ENCODE assay signal across 18 cellular contexts in genomic region chr18:69365658-69366057, GRCh38. TPM values are rescaled to one million over a fixed set of nuclear protein-coding genes. Genes with fewer than 3 reads are reported as not detected.
DNase-seq lines count a peak whose midpoint lies in the region; ATAC-seq and TF ChIP-seq lines count a peak whose summit lies in the region.
"Had no signal": no experiment of that assay in that cellular context is flagged by ENCODE, and none has a peak within 500 bp of the region (broad histone marks: within the 10 kb centered on the region; RNA-seq: fewer than 3 reads in every experiment).

No MANE protein-coding gene starts in this region.

- intact Hi-C loops in PC-3 (cut with micrococcal nuclease), result no loop called here

- ATAC-seq in GM23338, result peak; percentile 82
- ATAC-seq in PC-3, result peak; percentile 33; the same call in 1 of the 2 replicates
- no peak for ATAC-seq in GM18517 (IDR thresholded peaks at IDR 0.05; ENCODE audit: unreplicated experiment)
- ATAC-seq in HG02623 (IDR thresholded peaks at IDR 0.05; ENCODE audit: unreplicated experiment), result no peak

- H3K9me2 ChIP-seq in GM23338 (ENCODE audit: insufficient read depth), result no peaks in the 10 kb centered on the region
- H3K9me2 ChIP-seq in PC-3 (replicated peaks; ENCODE audit: low read length), result no peaks in the 10 kb centered on the region

- H3K27me3 ChIP-seq in GM23338 (ENCODE audit: insufficient read depth), result no peaks in the 10 kb centered on the region
- H3K27me3 ChIP-seq in PC-3 (ENCODE audit: low read length), result peaks cover 3% of the 10 kb centered on the region; the same call in 1 of the 2 replicates
- H3K27me3 ChIP-seq in right atrium auricular region, result no peaks in the 10 kb centered on the region
- H3K27me3 ChIP-seq: SJCRH30 had no signal

- H3K27ac ChIP-seq in GM23338 (ENCODE audit: low read depth) (no peak overlapping the region), PC-3 (ENCODE audit: low read length) (no peak overlapping the region), right atrium auricular region (no peak overlapping the region)
- H3K27ac ChIP-seq: SJCRH30 had no signal

- H3K4me2 ChIP-seq in GM23338, result no peak overlapping the region
- H3K4me2 ChIP-seq in PC-3 (ENCODE audit: low read length), result no peak overlapping the region

- TF ChIP-seq CTCF in GM23338 (conservative IDR thresholded peaks at IDR 0.05; ENCODE audit: low read depth in 2 of 2) (peak in 1 of 2 experiments; percentile 36; a peak in 1 of 4 replicates), PC-3 (conservative IDR thresholded peaks at IDR 0.05; ENCODE audit: low read depth, low read length) (no peak), type B pancreatic cell (conservative IDR thresholded peaks at IDR 0.05) (peak; percentile 39), right atrium auricular region (IDR thresholded peaks at IDR 0.05) (no peak)

- H3K27ac Mint-ChIP-seq in GM23338 (no peak overlapping the region), type B pancreatic cell (no peak overlapping the region)
- H3K27ac Mint-ChIP-seq: CD14-positive monocyte had no signal

- no peak overlapping the region for H3K9ac ChIP-seq in PC-3 (ENCODE audit: low read length)

- CTCF ChIA-PET in PC-3 (lab: Charles Lee), result no interaction called here

- no peaks in the 10 kb centered on the region for H3K36me3 ChIP-seq in GM23338 (ENCODE audit: insufficient read depth)
- no peaks in the 10 kb centered on the region for H3K36me3 ChIP-seq in PC-3 (ENCODE audit: low read depth, low read length)
- H3K36me3 ChIP-seq in right atrium auricular region, result no peaks in the 10 kb centered on the region
- H3K36me3 ChIP-seq: SJCRH30 had no signal

- DNase-seq in GM23338 (ENCODE audit: low spot score) (peak; percentile 50), PC-3 (no peak), iPS-NIHi7 (ENCODE audit: extremely low spot score) (peak; percentile 51), type B pancreatic cell (ENCODE audit: extremely low spot score, unreplicated experiment) (no peak), right atrium auricular region (ENCODE audit: low spot score) (no peak)
- DNase-seq: DND-41; KG1; NCI-H1105 treated with DMSO at 0.1 percent for 48 hours; NCI-H1694; NCI-H2081 treated with DMSO at 0.1 percent for 48 hours; NCI-H446 treated with DMSO at 0.1 percent for 48 hours; NCI-H69; NK-92 treated with Interleukin-12 subunit alpha and Interleukin-12 subunit beta, amount 100 ng/mL, for 24 hours; SJCRH30 had no signal

- H3K79me2 ChIP-seq in GM23338 (replicated peaks; ENCODE audit: insufficient read depth) (no peaks in the 10 kb centered on the region), PC-3 (ENCODE audit: low read length) (no peaks in the 10 kb centered on the region)

- no peaks in the 10 kb centered on the region for H3K4me1 ChIP-seq in GM23338 (ENCODE audit: insufficient read depth)
- no peaks in the 10 kb centered on the region for H3K4me1 ChIP-seq in PC-3 (ENCODE audit: insufficient read depth, low read length)
- peaks cover 0 to 4% of the 10 kb centered on the region in 2 donors for H3K4me1 ChIP-seq in right atrium auricular region
- H3K4me1 ChIP-seq: SJCRH30 had no signal

- POLR2A ChIA-PET in PC-3 (lab: Charles Lee; ENCODE audit: unreplicated experiment), result no interaction called here

- no peaks in the 10 kb centered on the region for H4K20me1 ChIP-seq in GM23338 (replicated peaks; ENCODE audit: insufficient read depth)
- H4K20me1 ChIP-seq in PC-3 (ENCODE audit: low read length), result no peaks in the 10 kb centered on the region

- H3K4me3 Mint-ChIP-seq in GM23338, result no peak overlapping the region
- H3K4me3 Mint-ChIP-seq in type B pancreatic cell, result no peak overlapping the region
- H3K4me3 Mint-ChIP-seq: CD14-positive monocyte had no signal

- peaks cover 6% of the 10 kb centered on the region for H3K27me3 Mint-ChIP-seq in GM23338 (ENCODE audit: insufficient read depth, low read depth, poor library complexity)
- no peaks in the 10 kb centered on the region for H3K27me3 Mint-ChIP-seq in type B pancreatic cell

- H3K4me1 Mint-ChIP-seq in GM23338 (no peaks in the 10 kb centered on the region), type B pancreatic cell (ENCODE audit: unreplicated experiment) (no peaks in the 10 kb centered on the region)
- H3K4me1 Mint-ChIP-seq: CD14-positive monocyte had no signal

- H3K36me3 Mint-ChIP-seq in GM23338 (ENCODE audit: low read depth) (peaks cover 6% of the 10 kb centered on the region), type B pancreatic cell (no peaks in the 10 kb centered on the region)
- H3K36me3 Mint-ChIP-seq: CD14-positive monocyte had no signal

- H3K4me3 ChIP-seq in GM23338 (no peak overlapping the region), PC-3 (ENCODE audit: low read length) (no peak overlapping the region), right atrium auricular region (no peak overlapping the region)
- H3K4me3 ChIP-seq: SJCRH30 had no signal

- no peak overlapping the region for H2AFZ ChIP-seq in GM23338
- no peak overlapping the region for H2AFZ ChIP-seq in PC-3 (ENCODE audit: low read length)

- no peaks in the 10 kb centered on the region for H3K9me3 ChIP-seq in PC-3 (ENCODE audit: low read length)
- no peaks in the 10 kb centered on the region for H3K9me3 ChIP-seq in right atrium auricular region
- H3K9me3 ChIP-seq: SJCRH30 had no signal

- H3F3A ChIP-seq in GM23338 (replicated peaks; ENCODE audit: low read depth), result no peaks in the 10 kb centered on the region
- no peaks in the 10 kb centered on the region for H3F3A ChIP-seq in PC-3 (ENCODE audit: low read length, unreplicated experiment)

- peaks cover 9% of the 10 kb centered on the region for H3K9me3 Mint-ChIP-seq in GM23338
- H3K9me3 Mint-ChIP-seq in type B pancreatic cell, result no peaks in the 10 kb centered on the region

- BruUV-seq in PC-3 (replicated peaks; lab: Mats Ljungman, UMichigan), result no TSS peak

TF ChIP-seq in GM23338, 12 proteins besides CTCF, POLR2A, EP300 and RAD21:
- TF ChIP-seq EZH2 (IDR thresholded peaks at IDR 0.05; ENCODE audit: low read depth, unreplicated experiment) (no peak), CREB1 (CRISPR knock-in tag; IDR thresholded peaks at IDR 0.05; ENCODE audit: low read depth) (no peak), POLR2AphosphoS5 (IDR thresholded peaks at IDR 0.05; ENCODE audit: low read depth) (no peak), ZNF462 (CRISPR knock-in tag; IDR thresholded peaks at IDR 0.05) (no peak), ZNF114 (CRISPR knock-in tag; IDR thresholded peaks at IDR 0.05) (no peak)
TF ChIP-seq in GM23338: peak in this region for 0.

RNA-seq across cellular contexts. Expression of gene DOK6, which starts 35.0 kb away (rescaled TPM):
- total RNA-seq in GM23338 (2014; rRNA removed; shearing (Covaris generic)), result 0.35 and 0.42 TPM in 2 replicates
- polyA plus RNA-seq in GM23338 (2016; fragmentation: Nextera tagmentation; extraction: Ambion mirVana), result 0.21 and 0.29 TPM in 2 replicates
- total RNA-seq in PC-3 (2014; rRNA removed) (not detected in 2 replicates), type B pancreatic cell (ENCODE audit: low replicate concordance) (5.4 and 7.3 TPM in 2 replicates), right atrium auricular region (1 to 10 TPM; 2.0 to 5.7 TPM)
- total RNA-seq: RPMI7951 had no signal
- polyA plus RNA-seq: CD14-positive monocyte had no signal

Comparison
In these comparisons a context has a peak if more than half of its experiments do, and no peak if none do; other contexts are left out.
1. ATAC-seq: peak in GM23338 (single experiment) and PC-3 (single experiment); none in GM18517 (single experiment) and HG02623 (single experiment).
2. DNase-seq: peak in GM23338 (single experiment) and iPS-NIHi7 (single experiment); none in PC-3 (single experiment), type B pancreatic cell (single experiment) and right atrium auricular region (single experiment).